ENCODE assay signal across 2 cellular contexts in the genomic region with DNA sequence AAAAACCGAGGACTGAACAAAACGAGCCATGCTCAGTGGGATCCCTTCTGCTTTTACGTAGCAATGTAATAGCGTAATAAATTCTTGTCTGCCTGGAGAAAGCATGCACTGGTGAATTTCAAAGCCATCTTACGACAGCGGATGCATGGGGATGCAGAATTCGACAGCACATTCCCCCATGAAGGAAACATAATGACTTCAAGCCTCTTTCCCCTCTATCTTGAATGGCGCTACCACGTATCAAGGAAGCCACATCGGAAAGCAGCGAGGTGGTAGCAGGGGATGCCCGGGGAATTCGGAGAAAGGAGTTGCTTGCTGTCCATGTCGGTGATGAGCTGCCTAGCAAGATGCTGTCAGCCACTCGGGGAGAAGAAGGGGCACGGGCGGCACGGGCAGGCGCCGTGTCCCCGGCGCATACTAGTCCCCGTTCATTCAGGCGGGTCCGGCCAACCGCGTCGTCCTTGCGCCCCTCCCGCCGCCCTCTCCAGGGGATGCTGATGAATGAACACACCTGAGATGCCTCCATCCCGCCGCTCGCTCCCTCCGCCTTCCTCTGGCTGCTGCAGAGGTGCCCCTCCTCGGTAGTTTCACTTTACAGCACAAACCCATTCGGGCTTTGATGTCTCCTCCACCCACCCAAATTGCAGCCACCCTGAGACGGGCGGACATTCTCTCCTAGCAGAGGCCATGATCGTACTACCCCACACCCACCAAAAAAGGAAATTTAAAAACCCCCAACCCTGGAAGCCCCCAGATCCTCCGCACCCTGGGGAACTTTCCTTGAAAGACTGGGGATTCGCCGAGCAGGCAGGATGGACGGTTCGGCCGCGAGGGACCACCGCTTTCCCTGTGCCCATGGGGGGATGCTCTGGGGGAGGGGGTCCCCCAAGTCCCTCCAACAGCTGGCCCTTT.
A peak's percentile ranks its signal among the peaks of the same experiment; 100 is the strongest.
TF ChIP-seq lines count a peak whose summit lies in the region.

No MANE protein-coding gene starts in this region.

TF ChIP-seq in IMR-90, 13 proteins besides CTCF, POLR2A, EP300 and RAD21:
- TF ChIP-seq CHD1 (IDR thresholded peaks at IDR 0.05; ENCODE audit: low read depth, low read length) (no peak), BHLHE40 (IDR thresholded peaks at IDR 0.05; ENCODE audit: low read depth, low read length) (no peak), NFE2L2 (IDR thresholded peaks at IDR 0.05; ENCODE audit: low read depth, low read length) (no peak), SMC3 (IDR thresholded peaks at IDR 0.05; ENCODE audit: low read depth, low read length) (no peak), USF2 (IDR thresholded peaks at IDR 0.05; ENCODE audit: low read depth, low read length) (no peak), MXI1 (IDR thresholded peaks at IDR 0.05; ENCODE audit: borderline replicate concordance, low read depth, low read length) (no peak), RFX5 (IDR thresholded peaks at IDR 0.05; ENCODE audit: low read depth, low read length) (no peak), CEBPB (IDR thresholded peaks at IDR 0.05; ENCODE audit: low read depth, low read length) (no peak), RCOR1 (IDR thresholded peaks at IDR 0.05; ENCODE audit: insufficient replicate concordance, low read length) (no peak), FOS (IDR thresholded peaks at IDR 0.05; ENCODE audit: low read depth, low read length) (no peak), MAFK (IDR thresholded peaks at IDR 0.05; ENCODE audit: low read depth, low read length) (no peak), MAZ (IDR thresholded peaks at IDR 0.05; ENCODE audit: borderline replicate concordance, low read depth, low read length) (no peak)

TF ChIP-seq in HepG2, 621 proteins besides CTCF, POLR2A, EP300 and RAD21 (continues in another document):
- TF ChIP-seq JDP2 (CRISPR knock-in tag; IDR thresholded peaks at IDR 0.05; ENCODE audit: borderline replicate concordance), result no peak
- peak; percentile 47 for TF ChIP-seq AGO1 (IDR thresholded peaks at IDR 0.05; ENCODE audit: low read depth, low read length, poor library complexity, severe bottlenecking)
- TF ChIP-seq ZFP90 (CRISPR knock-in tag; IDR thresholded peaks at IDR 0.05; ENCODE audit: borderline replicate concordance), result no peak
- no peak for TF ChIP-seq CENPBD1 (CRISPR knock-in tag; IDR thresholded peaks at IDR 0.05; ENCODE audit: borderline replicate concordance, low read depth)
- no peak for TF ChIP-seq MED13 (CRISPR knock-in tag; IDR thresholded peaks at IDR 0.05)
- TF ChIP-seq KAT2B (IDR thresholded peaks at IDR 0.05; ENCODE audit: borderline replicate concordance, low read depth, low read length), result no peak
- TF ChIP-seq ASH2L (IDR thresholded peaks at IDR 0.05; ENCODE audit: insufficient read length, low read depth, low read length), result peak; percentile 66
- TF ChIP-seq FOXK1 (CRISPR knock-in tag; IDR thresholded peaks at IDR 0.05; ENCODE audit: borderline replicate concordance, low read depth), result no peak
- no peak for TF ChIP-seq ZBTB4 (CRISPR knock-in tag; IDR thresholded peaks at IDR 0.05; ENCODE audit: borderline replicate concordance)
- TF ChIP-seq, protein P1, sequence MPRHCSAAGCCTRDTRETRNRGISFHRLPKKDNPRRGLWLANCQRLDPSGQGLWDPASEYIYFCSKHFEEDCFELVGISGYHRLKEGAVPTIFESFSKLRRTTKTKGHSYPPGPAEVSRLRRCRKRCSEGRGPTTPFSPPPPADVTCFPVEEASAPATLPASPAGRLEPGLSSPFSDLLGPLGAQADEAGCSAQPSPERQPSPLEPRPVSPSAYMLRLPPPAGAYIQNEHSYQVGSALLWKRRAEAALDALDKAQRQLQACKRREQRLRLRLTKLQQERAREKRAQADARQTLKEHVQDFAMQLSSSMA (CRISPR knock-in tag; IDR thresholded peaks at IDR 0.05), result no peak
- no peak; the same call in 1 of the 2 replicates for TF ChIP-seq ZNF446 (CRISPR knock-in tag; IDR thresholded peaks at IDR 0.05)
- TF ChIP-seq ZNF883 (CRISPR knock-in tag; IDR thresholded peaks at IDR 0.05; ENCODE audit: not compliant biosample characterization), result no peak
- TF ChIP-seq, protein P2, sequence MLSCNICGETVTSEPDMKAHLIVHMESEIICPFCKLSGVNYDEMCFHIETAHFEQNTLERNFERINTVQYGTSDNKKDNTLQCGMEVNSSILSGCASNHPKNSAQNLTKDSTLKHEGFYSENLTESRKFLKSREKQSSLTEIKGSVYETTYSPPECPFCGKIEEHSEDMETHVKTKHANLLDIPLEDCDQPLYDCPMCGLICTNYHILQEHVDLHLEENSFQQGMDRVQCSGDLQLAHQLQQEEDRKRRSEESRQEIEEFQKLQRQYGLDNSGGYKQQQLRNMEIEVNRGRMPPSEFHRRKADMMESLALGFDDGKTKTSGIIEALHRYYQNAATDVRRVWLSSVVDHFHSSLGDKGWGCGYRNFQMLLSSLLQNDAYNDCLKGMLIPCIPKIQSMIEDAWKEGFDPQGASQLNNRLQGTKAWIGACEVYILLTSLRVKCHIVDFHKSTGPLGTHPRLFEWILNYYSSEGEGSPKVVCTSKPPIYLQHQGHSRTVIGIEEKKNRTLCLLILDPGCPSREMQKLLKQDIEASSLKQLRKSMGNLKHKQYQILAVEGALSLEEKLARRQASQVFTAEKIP (CRISPR knock-in tag; IDR thresholded peaks at IDR 0.05; ENCODE audit: borderline replicate concordance), result no peak
- TF ChIP-seq REST (IDR thresholded peaks at IDR 0.05; ENCODE audit: borderline replicate concordance in 1 of 2, low read depth in 1 of 2, low read length in 2 of 2), result no peak; a peak in 1 of 4 replicates
- no peak for TF ChIP-seq KMT2B (CRISPR knock-in tag; IDR thresholded peaks at IDR 0.05)
- TF ChIP-seq, protein P3, sequence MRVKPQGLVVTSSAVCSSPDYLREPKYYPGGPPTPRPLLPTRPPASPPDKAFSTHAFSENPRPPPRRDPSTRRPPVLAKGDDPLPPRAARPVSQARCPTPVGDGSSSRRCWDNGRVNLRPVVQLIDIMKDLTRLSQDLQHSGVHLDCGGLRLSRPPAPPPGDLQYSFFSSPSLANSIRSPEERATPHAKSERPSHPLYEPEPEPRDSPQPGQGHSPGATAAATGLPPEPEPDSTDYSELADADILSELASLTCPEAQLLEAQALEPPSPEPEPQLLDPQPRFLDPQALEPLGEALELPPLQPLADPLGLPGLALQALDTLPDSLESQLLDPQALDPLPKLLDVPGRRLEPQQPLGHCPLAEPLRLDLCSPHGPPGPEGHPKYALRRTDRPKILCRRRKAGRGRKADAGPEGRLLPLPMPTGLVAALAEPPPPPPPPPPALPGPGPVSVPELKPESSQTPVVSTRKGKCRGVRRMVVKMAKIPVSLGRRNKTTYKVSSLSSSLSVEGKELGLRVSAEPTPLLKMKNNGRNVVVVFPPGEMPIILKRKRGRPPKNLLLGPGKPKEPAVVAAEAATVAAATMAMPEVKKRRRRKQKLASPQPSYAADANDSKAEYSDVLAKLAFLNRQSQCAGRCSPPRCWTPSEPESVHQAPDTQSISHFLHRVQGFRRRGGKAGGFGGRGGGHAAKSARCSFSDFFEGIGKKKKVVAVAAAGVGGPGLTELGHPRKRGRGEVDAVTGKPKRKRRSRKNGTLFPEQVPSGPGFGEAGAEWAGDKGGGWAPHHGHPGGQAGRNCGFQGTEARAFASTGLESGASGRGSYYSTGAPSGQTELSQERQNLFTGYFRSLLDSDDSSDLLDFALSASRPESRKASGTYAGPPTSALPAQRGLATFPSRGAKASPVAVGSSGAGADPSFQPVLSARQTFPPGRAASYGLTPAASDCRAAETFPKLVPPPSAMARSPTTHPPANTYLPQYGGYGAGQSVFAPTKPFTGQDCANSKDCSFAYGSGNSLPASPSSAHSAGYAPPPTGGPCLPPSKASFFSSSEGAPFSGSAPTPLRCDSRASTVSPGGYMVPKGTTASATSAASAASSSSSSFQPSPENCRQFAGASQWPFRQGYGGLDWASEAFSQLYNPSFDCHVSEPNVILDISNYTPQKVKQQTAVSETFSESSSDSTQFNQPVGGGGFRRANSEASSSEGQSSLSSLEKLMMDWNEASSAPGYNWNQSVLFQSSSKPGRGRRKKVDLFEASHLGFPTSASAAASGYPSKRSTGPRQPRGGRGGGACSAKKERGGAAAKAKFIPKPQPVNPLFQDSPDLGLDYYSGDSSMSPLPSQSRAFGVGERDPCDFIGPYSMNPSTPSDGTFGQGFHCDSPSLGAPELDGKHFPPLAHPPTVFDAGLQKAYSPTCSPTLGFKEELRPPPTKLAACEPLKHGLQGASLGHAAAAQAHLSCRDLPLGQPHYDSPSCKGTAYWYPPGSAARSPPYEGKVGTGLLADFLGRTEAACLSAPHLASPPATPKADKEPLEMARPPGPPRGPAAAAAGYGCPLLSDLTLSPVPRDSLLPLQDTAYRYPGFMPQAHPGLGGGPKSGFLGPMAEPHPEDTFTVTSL (CRISPR knock-in tag; IDR thresholded peaks at IDR 0.05; ENCODE audit: borderline replicate concordance), result no peak
- no peak for TF ChIP-seq ZNF615 (CRISPR knock-in tag; IDR thresholded peaks at IDR 0.05; ENCODE audit: borderline replicate concordance)
- TF ChIP-seq ZNF468 (CRISPR knock-in tag; IDR thresholded peaks at IDR 0.05), result no peak
- peak; percentile 26; the same call in 1 of the 2 replicates for TF ChIP-seq MZF1 (CRISPR knock-in tag; IDR thresholded peaks at IDR 0.05; ENCODE audit: borderline replicate concordance)
- TF ChIP-seq MEF2D (CRISPR knock-in tag; IDR thresholded peaks at IDR 0.05), result 0 out of 2 replicates have a peak, but pooled peaks have one; percentile 38
- TF ChIP-seq ZBTB38 (CRISPR knock-in tag; IDR thresholded peaks at IDR 0.05), result peak; percentile 49; the same call in 1 of the 2 replicates
- no peak for TF ChIP-seq SMAD1 (CRISPR knock-in tag; IDR thresholded peaks at IDR 0.05; ENCODE audit: borderline replicate concordance, low read depth)
- TF ChIP-seq TARDBP (CRISPR knock-in tag; IDR thresholded peaks at IDR 0.05), result no peak
- TF ChIP-seq ZNF850 (CRISPR knock-in tag; conservative IDR thresholded peaks at IDR 0.05), result no peak
- TF ChIP-seq, protein P4, sequence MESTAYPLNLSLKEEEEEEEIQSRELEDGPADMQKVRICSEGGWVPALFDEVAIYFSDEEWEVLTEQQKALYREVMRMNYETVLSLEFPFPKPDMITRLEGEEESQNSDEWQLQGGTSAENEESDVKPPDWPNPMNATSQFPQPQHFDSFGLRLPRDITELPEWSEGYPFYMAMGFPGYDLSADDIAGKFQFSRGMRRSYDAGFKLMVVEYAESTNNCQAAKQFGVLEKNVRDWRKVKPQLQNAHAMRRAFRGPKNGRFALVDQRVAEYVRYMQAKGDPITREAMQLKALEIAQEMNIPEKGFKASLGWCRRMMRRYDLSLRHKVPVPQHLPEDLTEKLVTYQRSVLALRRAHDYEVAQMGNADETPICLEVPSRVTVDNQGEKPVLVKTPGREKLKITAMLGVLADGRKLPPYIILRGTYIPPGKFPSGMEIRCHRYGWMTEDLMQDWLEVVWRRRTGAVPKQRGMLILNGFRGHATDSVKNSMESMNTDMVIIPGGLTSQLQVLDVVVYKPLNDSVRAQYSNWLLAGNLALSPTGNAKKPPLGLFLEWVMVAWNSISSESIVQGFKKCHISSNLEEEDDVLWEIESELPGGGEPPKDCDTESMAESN (CRISPR knock-in tag; conservative IDR thresholded peaks at IDR 0.05), result no peak
- no peak for TF ChIP-seq NR2F1 (CRISPR knock-in tag; IDR thresholded peaks at IDR 0.05)
- TF ChIP-seq GTF3A (CRISPR knock-in tag; conservative IDR thresholded peaks at IDR 0.05), result no peak
- TF ChIP-seq KLF16 (CRISPR knock-in tag; IDR thresholded peaks at IDR 0.05), result no peak
- TF ChIP-seq, protein P5, sequence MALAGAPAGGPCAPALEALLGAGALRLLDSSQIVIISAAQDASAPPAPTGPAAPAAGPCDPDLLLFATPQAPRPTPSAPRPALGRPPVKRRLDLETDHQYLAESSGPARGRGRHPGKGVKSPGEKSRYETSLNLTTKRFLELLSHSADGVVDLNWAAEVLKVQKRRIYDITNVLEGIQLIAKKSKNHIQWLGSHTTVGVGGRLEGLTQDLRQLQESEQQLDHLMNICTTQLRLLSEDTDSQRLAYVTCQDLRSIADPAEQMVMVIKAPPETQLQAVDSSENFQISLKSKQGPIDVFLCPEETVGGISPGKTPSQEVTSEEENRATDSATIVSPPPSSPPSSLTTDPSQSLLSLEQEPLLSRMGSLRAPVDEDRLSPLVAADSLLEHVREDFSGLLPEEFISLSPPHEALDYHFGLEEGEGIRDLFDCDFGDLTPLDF (CRISPR knock-in tag; IDR thresholded peaks at IDR 0.05), result no peak
- no peak for TF ChIP-seq FOSL2 (CRISPR knock-in tag; IDR thresholded peaks at IDR 0.05)
